Comparison of ENCODE assay signal across 1 cellular context in the genomic region with DNA sequence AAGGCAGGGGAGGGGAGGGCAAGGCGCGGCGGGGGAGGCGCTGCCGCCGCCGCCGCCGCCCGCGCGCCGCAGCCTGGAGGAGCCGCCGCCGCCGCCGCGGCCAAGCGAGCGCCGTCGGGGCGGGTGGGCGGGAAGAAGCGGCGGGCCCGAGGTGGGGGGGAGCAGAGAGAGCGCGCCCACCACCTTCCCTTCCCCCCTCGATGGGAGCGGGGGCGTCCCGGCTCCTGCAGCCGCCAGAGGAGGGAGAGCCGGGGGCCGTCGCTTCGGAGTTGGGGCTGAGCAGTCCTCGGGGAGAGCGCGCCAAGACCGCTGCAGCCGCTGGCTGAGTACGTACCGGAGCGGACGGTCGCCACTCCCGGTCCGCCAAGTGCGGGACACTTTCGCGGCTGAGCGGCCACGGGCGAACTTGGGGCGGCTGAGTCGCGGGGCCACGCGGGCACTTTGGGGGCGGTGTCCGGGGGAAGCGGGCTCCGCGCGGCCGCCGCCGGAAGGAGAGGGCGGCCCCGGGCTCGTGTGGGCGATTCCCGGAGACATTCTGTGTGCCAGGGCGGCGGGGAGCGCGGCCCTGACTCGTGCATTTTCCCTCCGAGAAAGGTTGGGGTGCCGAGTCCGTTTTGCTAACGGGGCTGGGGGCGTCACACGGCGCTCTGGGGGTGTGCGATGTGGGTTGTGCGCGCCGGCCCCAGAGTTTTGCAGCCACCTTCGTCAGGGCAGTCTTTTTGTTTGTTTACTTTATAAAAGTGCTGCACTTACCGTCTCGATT.
TF ChIP-seq lines count a peak whose summit lies in the region.

A gene with protein sequence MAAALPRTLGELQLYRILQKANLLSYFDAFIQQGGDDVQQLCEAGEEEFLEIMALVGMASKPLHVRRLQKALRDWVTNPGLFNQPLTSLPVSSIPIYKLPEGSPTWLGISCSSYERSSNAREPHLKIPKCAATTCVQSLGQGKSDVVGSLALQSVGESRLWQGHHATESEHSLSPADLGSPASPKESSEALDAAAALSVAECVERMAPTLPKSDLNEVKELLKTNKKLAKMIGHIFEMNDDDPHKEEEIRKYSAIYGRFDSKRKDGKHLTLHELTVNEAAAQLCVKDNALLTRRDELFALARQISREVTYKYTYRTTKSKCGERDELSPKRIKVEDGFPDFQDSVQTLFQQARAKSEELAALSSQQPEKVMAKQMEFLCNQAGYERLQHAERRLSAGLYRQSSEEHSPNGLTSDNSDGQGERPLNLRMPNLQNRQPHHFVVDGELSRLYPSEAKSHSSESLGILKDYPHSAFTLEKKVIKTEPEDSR (plus strand): TSS at position 49 of the 763 bp plus-strand sequence. CDS start 10,094 bp downstream, outside the sequence.

TF ChIP-seq in HepG2, 621 proteins besides CTCF, POLR2A, EP300 and RAD21 (continued from another document and continues in another):
- TF ChIP-seq, protein P1, sequence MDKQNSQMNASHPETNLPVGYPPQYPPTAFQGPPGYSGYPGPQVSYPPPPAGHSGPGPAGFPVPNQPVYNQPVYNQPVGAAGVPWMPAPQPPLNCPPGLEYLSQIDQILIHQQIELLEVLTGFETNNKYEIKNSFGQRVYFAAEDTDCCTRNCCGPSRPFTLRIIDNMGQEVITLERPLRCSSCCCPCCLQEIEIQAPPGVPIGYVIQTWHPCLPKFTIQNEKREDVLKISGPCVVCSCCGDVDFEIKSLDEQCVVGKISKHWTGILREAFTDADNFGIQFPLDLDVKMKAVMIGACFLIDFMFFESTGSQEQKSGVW (CRISPR knock-in tag; IDR thresholded peaks at IDR 0.05; ENCODE audit: borderline replicate concordance), result no peak
- peak; percentile 24 for TF ChIP-seq RBM39 (IDR thresholded peaks at IDR 0.05; ENCODE audit: low read depth, low read length, poor library complexity, severe bottlenecking)
- TF ChIP-seq, protein P2, sequence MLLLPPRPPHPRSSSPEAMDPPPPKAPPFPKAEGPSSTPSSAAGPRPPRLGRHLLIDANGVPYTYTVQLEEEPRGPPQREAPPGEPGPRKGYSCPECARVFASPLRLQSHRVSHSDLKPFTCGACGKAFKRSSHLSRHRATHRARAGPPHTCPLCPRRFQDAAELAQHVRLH (CRISPR knock-in tag; IDR thresholded peaks at IDR 0.05; ENCODE audit: borderline replicate concordance, low read depth), result no peak
- TF ChIP-seq GFI1 (CRISPR knock-in tag; IDR thresholded peaks at IDR 0.05; ENCODE audit: borderline replicate concordance), result no peak
- TF ChIP-seq, protein P3, sequence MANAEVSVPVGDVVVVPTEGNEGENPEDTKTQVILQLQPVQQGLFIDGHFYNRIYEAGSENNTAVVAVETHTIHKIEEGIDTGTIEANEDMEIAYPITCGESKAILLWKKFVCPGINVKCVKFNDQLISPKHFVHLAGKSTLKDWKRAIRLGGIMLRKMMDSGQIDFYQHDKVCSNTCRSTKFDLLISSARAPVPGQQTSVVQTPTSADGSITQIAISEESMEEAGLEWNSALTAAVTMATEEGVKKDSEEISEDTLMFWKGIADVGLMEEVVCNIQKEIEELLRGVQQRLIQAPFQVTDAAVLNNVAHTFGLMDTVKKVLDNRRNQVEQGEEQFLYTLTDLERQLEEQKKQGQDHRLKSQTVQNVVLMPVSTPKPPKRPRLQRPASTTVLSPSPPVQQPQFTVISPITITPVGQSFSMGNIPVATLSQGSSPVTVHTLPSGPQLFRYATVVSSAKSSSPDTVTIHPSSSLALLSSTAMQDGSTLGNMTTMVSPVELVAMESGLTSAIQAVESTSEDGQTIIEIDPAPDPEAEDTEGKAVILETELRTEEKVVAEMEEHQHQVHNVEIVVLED (CRISPR knock-in tag; IDR thresholded peaks at IDR 0.05; ENCODE audit: borderline replicate concordance), result no peak
- TF ChIP-seq ZNF549 (CRISPR knock-in tag; IDR thresholded peaks at IDR 0.05), result no peak
- no peak for TF ChIP-seq TEAD2 (CRISPR knock-in tag; IDR thresholded peaks at IDR 0.05)
- no peak for TF ChIP-seq ZSCAN9 (CRISPR knock-in tag; IDR thresholded peaks at IDR 0.05; ENCODE audit: borderline replicate concordance)
- TF ChIP-seq ZBTB21 (CRISPR knock-in tag; IDR thresholded peaks at IDR 0.05), result no peak
- no peak for TF ChIP-seq ZNF326 (CRISPR knock-in tag; IDR thresholded peaks at IDR 0.05; ENCODE audit: borderline replicate concordance)
- TF ChIP-seq CHD2 (IDR thresholded peaks at IDR 0.05; ENCODE audit: low read depth, low read length), result no peak
- TF ChIP-seq KLF6 (CRISPR knock-in tag; IDR thresholded peaks at IDR 0.05), result 0 out of 2 replicates have a peak, but pooled peaks have one; percentile 62
- TF ChIP-seq SMYD3 (CRISPR knock-in tag; IDR thresholded peaks at IDR 0.05), result no peak
- no peak for TF ChIP-seq CC2D1A (CRISPR knock-in tag; IDR thresholded peaks at IDR 0.05)
- peak; percentile 63 for TF ChIP-seq U2AF1 (optimal IDR thresholded peaks at IDR 0.05; ENCODE audit: low read depth, low read length)
- TF ChIP-seq, protein P4, sequence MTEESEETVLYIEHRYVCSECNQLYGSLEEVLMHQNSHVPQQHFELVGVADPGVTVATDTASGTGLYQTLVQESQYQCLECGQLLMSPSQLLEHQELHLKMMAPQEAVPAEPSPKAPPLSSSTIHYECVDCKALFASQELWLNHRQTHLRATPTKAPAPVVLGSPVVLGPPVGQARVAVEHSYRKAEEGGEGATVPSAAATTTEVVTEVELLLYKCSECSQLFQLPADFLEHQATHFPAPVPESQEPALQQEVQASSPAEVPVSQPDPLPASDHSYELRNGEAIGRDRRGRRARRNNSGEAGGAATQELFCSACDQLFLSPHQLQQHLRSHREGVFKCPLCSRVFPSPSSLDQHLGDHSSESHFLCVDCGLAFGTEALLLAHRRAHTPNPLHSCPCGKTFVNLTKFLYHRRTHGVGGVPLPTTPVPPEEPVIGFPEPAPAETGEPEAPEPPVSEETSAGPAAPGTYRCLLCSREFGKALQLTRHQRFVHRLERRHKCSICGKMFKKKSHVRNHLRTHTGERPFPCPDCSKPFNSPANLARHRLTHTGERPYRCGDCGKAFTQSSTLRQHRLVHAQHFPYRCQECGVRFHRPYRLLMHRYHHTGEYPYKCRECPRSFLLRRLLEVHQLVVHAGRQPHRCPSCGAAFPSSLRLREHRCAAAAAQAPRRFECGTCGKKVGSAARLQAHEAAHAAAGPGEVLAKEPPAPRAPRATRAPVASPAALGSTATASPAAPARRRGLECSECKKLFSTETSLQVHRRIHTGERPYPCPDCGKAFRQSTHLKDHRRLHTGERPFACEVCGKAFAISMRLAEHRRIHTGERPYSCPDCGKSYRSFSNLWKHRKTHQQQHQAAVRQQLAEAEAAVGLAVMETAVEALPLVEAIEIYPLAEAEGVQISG (CRISPR knock-in tag; IDR thresholded peaks at IDR 0.05), result peak; percentile 65; the same call in 1 of the 2 replicates
- TF ChIP-seq ZNF878 (CRISPR knock-in tag; IDR thresholded peaks at IDR 0.05), result no peak
- TF ChIP-seq GPN1 (CRISPR knock-in tag; IDR thresholded peaks at IDR 0.05; ENCODE audit: borderline replicate concordance), result no peak
- TF ChIP-seq, protein P5, sequence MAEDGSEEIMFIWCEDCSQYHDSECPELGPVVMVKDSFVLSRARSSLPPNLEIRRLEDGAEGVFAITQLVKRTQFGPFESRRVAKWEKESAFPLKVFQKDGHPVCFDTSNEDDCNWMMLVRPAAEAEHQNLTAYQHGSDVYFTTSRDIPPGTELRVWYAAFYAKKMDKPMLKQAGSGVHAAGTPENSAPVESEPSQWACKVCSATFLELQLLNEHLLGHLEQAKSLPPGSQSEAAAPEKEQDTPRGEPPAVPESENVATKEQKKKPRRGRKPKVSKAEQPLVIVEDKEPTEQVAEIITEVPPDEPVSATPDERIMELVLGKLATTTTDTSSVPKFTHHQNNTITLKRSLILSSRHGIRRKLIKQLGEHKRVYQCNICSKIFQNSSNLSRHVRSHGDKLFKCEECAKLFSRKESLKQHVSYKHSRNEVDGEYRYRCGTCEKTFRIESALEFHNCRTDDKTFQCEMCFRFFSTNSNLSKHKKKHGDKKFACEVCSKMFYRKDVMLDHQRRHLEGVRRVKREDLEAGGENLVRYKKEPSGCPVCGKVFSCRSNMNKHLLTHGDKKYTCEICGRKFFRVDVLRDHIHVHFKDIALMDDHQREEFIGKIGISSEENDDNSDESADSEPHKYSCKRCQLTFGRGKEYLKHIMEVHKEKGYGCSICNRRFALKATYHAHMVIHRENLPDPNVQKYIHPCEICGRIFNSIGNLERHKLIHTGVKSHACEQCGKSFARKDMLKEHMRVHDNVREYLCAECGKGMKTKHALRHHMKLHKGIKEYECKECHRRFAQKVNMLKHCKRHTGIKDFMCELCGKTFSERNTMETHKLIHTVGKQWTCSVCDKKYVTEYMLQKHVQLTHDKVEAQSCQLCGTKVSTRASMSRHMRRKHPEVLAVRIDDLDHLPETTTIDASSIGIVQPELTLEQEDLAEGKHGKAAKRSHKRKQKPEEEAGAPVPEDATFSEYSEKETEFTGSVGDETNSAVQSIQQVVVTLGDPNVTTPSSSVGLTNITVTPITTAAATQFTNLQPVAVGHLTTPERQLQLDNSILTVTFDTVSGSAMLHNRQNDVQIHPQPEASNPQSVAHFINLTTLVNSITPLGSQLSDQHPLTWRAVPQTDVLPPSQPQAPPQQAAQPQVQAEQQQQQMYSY (CRISPR knock-in tag; IDR thresholded peaks at IDR 0.05), result peak; percentile 44; the same call in 1 of the 2 replicates
- TF ChIP-seq, protein P6, sequence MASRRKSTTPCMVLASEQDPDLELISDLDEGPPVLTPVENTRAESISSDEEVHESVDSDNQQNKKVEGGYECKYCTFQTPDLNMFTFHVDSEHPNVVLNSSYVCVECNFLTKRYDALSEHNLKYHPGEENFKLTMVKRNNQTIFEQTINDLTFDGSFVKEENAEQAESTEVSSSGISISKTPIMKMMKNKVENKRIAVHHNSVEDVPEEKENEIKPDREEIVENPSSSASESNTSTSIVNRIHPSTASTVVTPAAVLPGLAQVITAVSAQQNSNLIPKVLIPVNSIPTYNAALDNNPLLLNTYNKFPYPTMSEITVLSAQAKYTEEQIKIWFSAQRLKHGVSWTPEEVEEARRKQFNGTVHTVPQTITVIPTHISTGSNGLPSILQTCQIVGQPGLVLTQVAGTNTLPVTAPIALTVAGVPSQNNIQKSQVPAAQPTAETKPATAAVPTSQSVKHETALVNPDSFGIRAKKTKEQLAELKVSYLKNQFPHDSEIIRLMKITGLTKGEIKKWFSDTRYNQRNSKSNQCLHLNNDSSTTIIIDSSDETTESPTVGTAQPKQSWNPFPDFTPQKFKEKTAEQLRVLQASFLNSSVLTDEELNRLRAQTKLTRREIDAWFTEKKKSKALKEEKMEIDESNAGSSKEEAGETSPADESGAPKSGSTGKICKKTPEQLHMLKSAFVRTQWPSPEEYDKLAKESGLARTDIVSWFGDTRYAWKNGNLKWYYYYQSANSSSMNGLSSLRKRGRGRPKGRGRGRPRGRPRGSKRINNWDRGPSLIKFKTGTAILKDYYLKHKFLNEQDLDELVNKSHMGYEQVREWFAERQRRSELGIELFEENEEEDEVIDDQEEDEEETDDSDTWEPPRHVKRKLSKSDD (CRISPR knock-in tag; IDR thresholded peaks at IDR 0.05; ENCODE audit: low read depth), result no peak
- no peak for TF ChIP-seq SRF (IDR thresholded peaks at IDR 0.05; ENCODE audit: low read depth, low read length)
- TF ChIP-seq FOSL2 (CRISPR knock-in tag; IDR thresholded peaks at IDR 0.05), result no peak
- TF ChIP-seq ZNF674 (CRISPR knock-in tag; IDR thresholded peaks at IDR 0.05; ENCODE audit: low read depth), result no peak
- no peak for TF ChIP-seq POGZ (CRISPR knock-in tag; IDR thresholded peaks at IDR 0.05)
- TF ChIP-seq PAX8 (CRISPR knock-in tag; IDR thresholded peaks at IDR 0.05; ENCODE audit: borderline replicate concordance), result 0 out of 2 replicates have a peak, but pooled peaks have one; percentile 37
- TF ChIP-seq TMF1 (CRISPR knock-in tag; IDR thresholded peaks at IDR 0.05; ENCODE audit: low read depth), result no peak
- TF ChIP-seq EHMT2 (IDR thresholded peaks at IDR 0.05; ENCODE audit: borderline replicate concordance, low read depth, low read length), result no peak
- TF ChIP-seq ZNF292 (CRISPR knock-in tag; IDR thresholded peaks at IDR 0.05; ENCODE audit: borderline replicate concordance, low read depth), result no peak; the same call in 1 of the 2 replicates
- no peak for TF ChIP-seq PPARG (CRISPR knock-in tag; conservative IDR thresholded peaks at IDR 0.05)
- peak; percentile 84 for TF ChIP-seq KLF13 (CRISPR knock-in tag; IDR thresholded peaks at IDR 0.05)
- TF ChIP-seq YY1 (IDR thresholded peaks at IDR 0.05; ENCODE audit: insufficient read depth, insufficient replicate concordance, low read depth, low read length), result peak; percentile 63
- TF ChIP-seq ZNF20 (CRISPR knock-in tag; IDR thresholded peaks at IDR 0.05), result 0 out of 2 replicates have a peak, but pooled peaks have one; percentile 20
- no peak for TF ChIP-seq ZNF816 (CRISPR knock-in tag; IDR thresholded peaks at IDR 0.05; ENCODE audit: borderline replicate concordance)
- TF ChIP-seq MBNL3 (CRISPR knock-in tag; conservative IDR thresholded peaks at IDR 0.05), result no peak
- TF ChIP-seq, protein P7, sequence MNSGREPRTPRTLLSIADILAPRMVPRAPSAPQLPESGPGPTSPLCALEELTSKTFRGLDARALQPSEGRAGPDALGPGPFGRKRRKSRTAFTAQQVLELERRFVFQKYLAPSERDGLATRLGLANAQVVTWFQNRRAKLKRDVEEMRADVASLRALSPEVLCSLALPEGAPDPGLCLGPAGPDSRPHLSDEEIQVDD (CRISPR knock-in tag; IDR thresholded peaks at IDR 0.05; ENCODE audit: borderline replicate concordance), result no peak
- peak; percentile 70; the same call in 1 of the 2 replicates for TF ChIP-seq KAT7 (CRISPR knock-in tag; IDR thresholded peaks at IDR 0.05; ENCODE audit: borderline replicate concordance)
- TF ChIP-seq ZNF780A (CRISPR knock-in tag; IDR thresholded peaks at IDR 0.05), result no peak
- TF ChIP-seq, protein P8, sequence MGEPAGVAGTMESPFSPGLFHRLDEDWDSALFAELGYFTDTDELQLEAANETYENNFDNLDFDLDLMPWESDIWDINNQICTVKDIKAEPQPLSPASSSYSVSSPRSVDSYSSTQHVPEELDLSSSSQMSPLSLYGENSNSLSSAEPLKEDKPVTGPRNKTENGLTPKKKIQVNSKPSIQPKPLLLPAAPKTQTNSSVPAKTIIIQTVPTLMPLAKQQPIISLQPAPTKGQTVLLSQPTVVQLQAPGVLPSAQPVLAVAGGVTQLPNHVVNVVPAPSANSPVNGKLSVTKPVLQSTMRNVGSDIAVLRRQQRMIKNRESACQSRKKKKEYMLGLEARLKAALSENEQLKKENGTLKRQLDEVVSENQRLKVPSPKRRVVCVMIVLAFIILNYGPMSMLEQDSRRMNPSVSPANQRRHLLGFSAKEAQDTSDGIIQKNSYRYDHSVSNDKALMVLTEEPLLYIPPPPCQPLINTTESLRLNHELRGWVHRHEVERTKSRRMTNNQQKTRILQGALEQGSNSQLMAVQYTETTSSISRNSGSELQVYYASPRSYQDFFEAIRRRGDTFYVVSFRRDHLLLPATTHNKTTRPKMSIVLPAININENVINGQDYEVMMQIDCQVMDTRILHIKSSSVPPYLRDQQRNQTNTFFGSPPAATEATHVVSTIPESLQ (CRISPR knock-in tag; conservative IDR thresholded peaks at IDR 0.05), result no peak
- no peak for TF ChIP-seq NCOA5 (CRISPR knock-in tag; IDR thresholded peaks at IDR 0.05)
- TF ChIP-seq PHB2 (IDR thresholded peaks at IDR 0.05; ENCODE audit: partially characterized antibody), result no peak
- peak; percentile 31 for TF ChIP-seq MED8 (CRISPR knock-in tag; IDR thresholded peaks at IDR 0.05; ENCODE audit: insufficient replicate concordance)
